9 cellular contexts compared by ENCODE assay signal in genomic region chrX:129653181-129653984, GRCh38. TPM values are rescaled to one million over a fixed set of nuclear protein-coding genes. Genes with fewer than 3 reads are reported as not detected.
DNase-seq lines count a peak whose midpoint lies in the region; ATAC-seq and TF ChIP-seq lines count a peak whose summit lies in the region.
"Had no signal": no experiment of that assay in that cellular context is flagged by ENCODE, and none has a peak within 500 bp of the region (broad histone marks: within the 10 kb centered on the region; RNA-seq: fewer than 3 reads in every experiment).

No MANE protein-coding gene starts in this region.

- TF ChIP-seq EP300 in tibial nerve (IDR thresholded peaks at IDR 0.05), result no peak

- POLR2A ChIA-PET in AG04450 (lab: Yijun Ruan, JAX), result no interaction called here

- TF ChIP-seq CTCF in AG04450 (IDR thresholded peaks at IDR 0.05; ENCODE audit: low read depth, low read length), result no peak
- TF ChIP-seq CTCF in breast epithelium (IDR thresholded peaks at IDR 0.05), result no peak
- TF ChIP-seq CTCF in mucosa of descending colon (IDR thresholded peaks at IDR 0.05), result no peak
- TF ChIP-seq CTCF in tibial nerve (IDR thresholded peaks at IDR 0.05), result no peak

- in situ Hi-C loops in HAP-1 (cut with MboI; ENCODE audit: low sequenced_read_pairs), result no loop called here

- H3K4me3 ChIP-seq in AG04450 (ENCODE audit: low read depth, low read length) (peak overlapping the region; percentile 50; the same call in 1 of the 2 replicates), HAP-1 (peak overlapping the region; percentile 34; the same call in 1 of the 2 replicates), breast epithelium (peak overlapping the region in 2 of 3 donors; percentile 50 to 68), mucosa of descending colon (no peak overlapping the region), tibial nerve (peak overlapping the region in 2 of 4 donors; percentile 35 to 56)

- TF ChIP-seq POLR2A in breast epithelium (IDR thresholded peaks at IDR 0.05), result no peak
- TF ChIP-seq POLR2A in tibial nerve (IDR thresholded peaks at IDR 0.05), result no peak

- H3K4me1 ChIP-seq in HAP-1 (peaks cover 3% of the 10 kb centered on the region), breast epithelium (no peaks in the 10 kb centered on the region), mucosa of descending colon (ENCODE audit: low read depth) (no peaks in the 10 kb centered on the region), tibial nerve (peaks cover 0 to 16% (median 4%) of the 10 kb centered on the region in 4 donors)

- H3K27ac ChIP-seq in AG04450 (ENCODE audit: low read depth, low read length) (no peak overlapping the region), breast epithelium (no peak overlapping the region), tibial nerve (no peak overlapping the region)

- H3K9me3 ChIP-seq in AG04450 (ENCODE audit: control insufficient read depth, insufficient read depth, low read length) (no peaks in the 10 kb centered on the region), HAP-1 (no peaks in the 10 kb centered on the region), breast epithelium (no peaks in the 10 kb centered on the region), mucosa of descending colon (no peaks in the 10 kb centered on the region), tibial nerve (no peaks in the 10 kb centered on the region)

- H3K36me3 ChIP-seq in HAP-1 (replicated peaks) (no peaks in the 10 kb centered on the region), breast epithelium (no peaks in the 10 kb centered on the region), mucosa of descending colon (ENCODE audit: low read depth) (no peaks in the 10 kb centered on the region), tibial nerve (no peaks in the 10 kb centered on the region)

- no peak for DNase-seq in AG04450 (ENCODE audit: low read depth, low spot score)
- DNase-seq in HAP-1 (ENCODE audit: low spot score in 2 of 2), result no peak
- DNase-seq in breast epithelium (ENCODE audit: low spot score in 2 of 2), result peak in 1 of 2 donors; percentile 39
- DNase-seq in mucosa of descending colon, result no peak
- DNase-seq in DMS114 treated with DMSO at 0.1 percent for 48 hours (lab: John Stamatoyannopoulos, UW; ENCODE audit: unreplicated experiment), result no peak
- DNase-seq in tibial nerve (ENCODE audit: low spot score in 2 of 2), result no peak
- DNase-seq in NCI-H1930 (lab: John Stamatoyannopoulos, UW), result no peak
- DNase-seq: left cardiac atrium had no signal

- CTCF ChIA-PET in AG04450 (lab: Charles Lee), result no interaction called here

- peak; percentile 15 for ATAC-seq in mucosa of descending colon
- ATAC-seq in GM21825 (IDR thresholded peaks at IDR 0.05; ENCODE audit: unreplicated experiment), result no peak

- H3K27me3 ChIP-seq in AG04450 (ENCODE audit: control insufficient read depth, insufficient read depth, low read length) (no peaks in the 10 kb centered on the region), HAP-1 (ENCODE audit: low read depth) (no peaks in the 10 kb centered on the region), breast epithelium (peaks cover 0 to 65% of the 10 kb centered on the region in 2 donors), tibial nerve (peaks cover 0 to 15% of the 10 kb centered on the region in 2 donors)

- 66 to 70% methylated on average over 8 to 10 of the region's 10 CpGs for WGBS in tibial nerve, 2 donors

- intact Hi-C loops in breast epithelium (cut with DNase I; ENCODE audit: low total_unique reads), result loop anchor here (5.0 kb wide), 1 partner anchor 986 kb away; no protein-coding TSS in a partner anchor
- intact Hi-C loops in mucosa of descending colon (cut with DNase I, micrococcal nuclease), result no loop called here

RNA-seq across cellular contexts. Expression of gene APLN, which starts 1.4 kb away (rescaled TPM):
- 0.21 and 0.27 TPM in 2 replicates for polyA plus RNA-seq in AG04450 (2011; rRNA removed)
- 0.13 and 0.32 TPM in 2 replicates for polyA minus RNA-seq in AG04450 (2011; rRNA and poly(A)+ RNA removed)
- total RNA-seq in breast epithelium (1 to 10 TPM in 2 of 3 donors, under 1 TPM in 1; 0.16 to 5.9 (median 4.5) TPM), mucosa of descending colon (under 1 TPM; 0.29 to 0.43 (median 0.41) TPM), tibial nerve (under 1 TPM in 3 of 4 donors, not detected in 1; 0.20 to 0.60 (median 0.21) TPM)
